ENCODE assay signal across 1 cellular context in genomic region chr19:1113278-1113985, GRCh38.
TF ChIP-seq lines count a peak whose summit lies in the region.

No MANE protein-coding gene starts in this region.

TF ChIP-seq in H1, 55 proteins besides CTCF, POLR2A, EP300 and RAD21 (continued from another document):
- TF ChIP-seq, protein P1, sequence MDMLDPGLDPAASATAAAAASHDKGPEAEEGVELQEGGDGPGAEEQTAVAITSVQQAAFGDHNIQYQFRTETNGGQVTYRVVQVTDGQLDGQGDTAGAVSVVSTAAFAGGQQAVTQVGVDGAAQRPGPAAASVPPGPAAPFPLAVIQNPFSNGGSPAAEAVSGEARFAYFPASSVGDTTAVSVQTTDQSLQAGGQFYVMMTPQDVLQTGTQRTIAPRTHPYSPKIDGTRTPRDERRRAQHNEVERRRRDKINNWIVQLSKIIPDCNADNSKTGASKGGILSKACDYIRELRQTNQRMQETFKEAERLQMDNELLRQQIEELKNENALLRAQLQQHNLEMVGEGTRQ (IDR thresholded peaks at IDR 0.05; ENCODE audit: low read length): no peak
- no peak for TF ChIP-seq TAF7 (optimal IDR thresholded peaks at IDR 0.05; ENCODE audit: borderline replicate concordance, low read depth, low read length)
- peak; percentile 71; the same call in 1 of the 2 replicates for TF ChIP-seq SP1 (IDR thresholded peaks at IDR 0.05; ENCODE audit: low read depth, low read length)
- TF ChIP-seq SP4 (IDR thresholded peaks at IDR 0.05; ENCODE audit: low read length): peak; percentile 89; the same call in 1 of the 2 replicates
- peak; percentile 76; the same call in 1 of the 2 replicates for TF ChIP-seq EGR1 (IDR thresholded peaks at IDR 0.05; ENCODE audit: borderline replicate concordance, low read depth, low read length)
- TF ChIP-seq HDAC2 (IDR thresholded peaks at IDR 0.05; ENCODE audit: borderline replicate concordance in 1 of 2, low read depth in 2 of 2, low read length in 2 of 2): 0 out of 4 replicates have a peak, but pooled peaks of 1 of the 2 experiments have one; percentile 60
- no peak for TF ChIP-seq BACH1 (IDR thresholded peaks at IDR 0.05; ENCODE audit: low read length)
- no peak for TF ChIP-seq PHF8 (conservative IDR thresholded peaks at IDR 0.05; ENCODE audit: low read depth, low read length)
